1 cellular context compared by ENCODE assay signal in the genomic region with DNA sequence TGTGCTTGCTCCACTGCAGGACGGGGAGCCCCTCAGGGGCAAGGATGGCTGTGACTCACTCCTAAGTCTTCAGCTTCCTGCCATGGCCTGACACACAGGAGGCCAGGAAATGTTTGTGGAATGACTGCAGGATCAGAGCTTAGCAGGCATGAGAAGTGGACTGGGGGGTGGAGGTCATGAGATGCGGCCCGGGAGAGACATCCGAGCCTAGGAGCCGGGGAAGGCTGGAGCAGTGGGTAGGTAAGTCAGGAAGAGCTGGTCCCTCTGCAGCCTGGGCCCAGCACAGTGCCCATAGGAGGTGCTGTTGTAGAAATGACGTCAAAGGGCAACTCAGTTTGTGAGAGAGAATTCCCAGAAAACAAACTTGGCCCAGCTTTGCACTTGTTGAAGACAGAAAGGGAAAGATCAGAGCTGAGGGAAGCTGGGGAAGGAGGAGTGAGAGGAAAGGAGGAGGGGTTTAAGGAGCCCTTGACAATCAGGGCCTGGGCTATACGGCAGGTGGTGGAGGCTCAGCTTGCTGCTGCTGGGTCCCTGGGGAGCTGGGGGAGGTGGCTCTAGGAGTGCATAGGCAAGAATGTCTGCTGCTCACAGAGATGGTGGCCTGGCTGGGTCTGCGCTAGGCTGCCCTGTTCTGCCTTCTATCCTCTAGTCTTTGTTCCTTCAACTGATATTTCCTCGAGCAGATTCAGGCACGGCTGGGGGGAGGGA.
TF ChIP-seq lines count a peak whose summit lies in the region.

No MANE protein-coding gene starts in this region.

TF ChIP-seq in GM12878, 131 proteins besides CTCF, POLR2A, EP300 and RAD21 (continued from another document):
- TF ChIP-seq CREM (IDR thresholded peaks at IDR 0.05; ENCODE audit: low read depth) (peak; percentile 64), YY1 (IDR thresholded peaks at IDR 0.05; ENCODE audit: low read depth, low read length) (peak; percentile 14; the same call in 1 of the 2 replicates), YBX1 (IDR thresholded peaks at IDR 0.05) (no peak), CREB1 (IDR thresholded peaks at IDR 0.05; ENCODE audit: low read depth) (peak; percentile 73; the same call in 1 of the 2 replicates), EZH2 (IDR thresholded peaks at IDR 0.05; ENCODE audit: borderline replicate concordance, control insufficient read depth, low read depth, low read length) (no peak), CBX3 (IDR thresholded peaks at IDR 0.05; ENCODE audit: borderline replicate concordance, low read depth) (no peak), GABPA (IDR thresholded peaks at IDR 0.05; ENCODE audit: low read depth) (no peak), RCOR1 (conservative IDR thresholded peaks at IDR 0.05; ENCODE audit: low read depth, low read length) (no peak), EED (IDR thresholded peaks at IDR 0.05; ENCODE audit: low read depth) (peak; percentile 53), ZNF384 (IDR thresholded peaks at IDR 0.05; ENCODE audit: borderline replicate concordance, low read depth, low read length) (no peak), SMARCA5 (IDR thresholded peaks at IDR 0.05) (0 out of 2 replicates have a peak, but pooled peaks have one; percentile 25), SPI1 (IDR thresholded peaks at IDR 0.05; ENCODE audit: borderline replicate concordance, insufficient read depth, low read depth, low read length) (no peak), TARDBP (IDR thresholded peaks at IDR 0.05; ENCODE audit: borderline replicate concordance) (0 out of 2 replicates have a peak, but pooled peaks have one; percentile 25), ASH2L (IDR thresholded peaks at IDR 0.05; ENCODE audit: borderline replicate concordance, low read depth) (no peak), TCF12 (IDR thresholded peaks at IDR 0.05; ENCODE audit: low read depth, low read length) (peak; percentile 94), IKZF1 (conservative IDR thresholded peaks at IDR 0.05) (peak; percentile 66; the same call in 1 of the 2 replicates), BCL11A (IDR thresholded peaks at IDR 0.05; ENCODE audit: low read depth, low read length) (0 out of 2 replicates have a peak, but pooled peaks have one; percentile 4), TBL1XR1 (IDR thresholded peaks at IDR 0.05; ENCODE audit: low read depth, low read length) (no peak), HCFC1 (IDR thresholded peaks at IDR 0.05; ENCODE audit: low read length) (0 out of 2 replicates have a peak, but pooled peaks have one; percentile 11), POLR2AphosphoS5 (IDR thresholded peaks at IDR 0.05; ENCODE audit: low read length) (no peak), MEF2B (IDR thresholded peaks at IDR 0.05; ENCODE audit: partially characterized antibody, poor library complexity, severe bottlenecking) (peak; percentile 99), RELB (IDR thresholded peaks at IDR 0.05; ENCODE audit: low read depth) (0 out of 2 replicates have a peak, but pooled peaks have one; percentile 16), CHD2 (IDR thresholded peaks at IDR 0.05; ENCODE audit: borderline replicate concordance, low read depth, low read length) (peak; percentile 58; the same call in 1 of the 2 replicates), SP1 (IDR thresholded peaks at IDR 0.05; ENCODE audit: low read depth, low read length) (no peak), ESRRA (IDR thresholded peaks at IDR 0.05; ENCODE audit: low read length) (no peak), DPF2 (IDR thresholded peaks at IDR 0.05) (peak; percentile 61; the same call in 1 of the 2 replicates), TCF3 (IDR thresholded peaks at IDR 0.05; ENCODE audit: borderline replicate concordance, insufficient read depth, low read depth, low read length) (peak; percentile 76; the same call in 1 of the 2 replicates), GATAD2B (conservative IDR thresholded peaks at IDR 0.05; ENCODE audit: low read depth) (0 out of 2 replicates have a peak, but pooled peaks have one; percentile 26), BHLHE40 (IDR thresholded peaks at IDR 0.05; ENCODE audit: borderline replicate concordance in 1 of 2, low read depth in 2 of 2, low read length in 1 of 2) (peak in 1 of 2 experiments; percentile 21; a peak in 1 of 4 replicates), LARP7 (IDR thresholded peaks at IDR 0.05) (no peak), NFIC (IDR thresholded peaks at IDR 0.05; ENCODE audit: low read depth, low read length) (0 out of 2 replicates have a peak, but pooled peaks have one; percentile 9), RB1 (IDR thresholded peaks at IDR 0.05; ENCODE audit: borderline replicate concordance) (peak; percentile 33; the same call in 1 of the 2 replicates), HSF1 (IDR thresholded peaks at IDR 0.05; ENCODE audit: low read depth, low read length) (no peak), KAT2A (conservative IDR thresholded peaks at IDR 0.05; ENCODE audit: control insufficient read depth, low read depth, low read length) (no peak), ATF7 (IDR thresholded peaks at IDR 0.05; ENCODE audit: low read depth) (peak; percentile 94), POLR2AphosphoS2 (IDR thresholded peaks at IDR 0.05; ENCODE audit: low read depth, low read length) (no peak), KDM1A (IDR thresholded peaks at IDR 0.05; ENCODE audit: borderline replicate concordance) (no peak), JUNB (IDR thresholded peaks at IDR 0.05) (no peak), HDGF (IDR thresholded peaks at IDR 0.05) (peak; percentile 82), NR2F1 (conservative IDR thresholded peaks at IDR 0.05) (0 out of 2 replicates have a peak, but pooled peaks have one; percentile 23), POU2F2 (IDR thresholded peaks at IDR 0.05; ENCODE audit: borderline replicate concordance, low read depth, low read length) (no peak), MTA2 (IDR thresholded peaks at IDR 0.05; ENCODE audit: low read depth) (0 out of 2 replicates have a peak, but pooled peaks have one; percentile 22), NBN (IDR thresholded peaks at IDR 0.05) (peak; percentile 64; the same call in 1 of the 2 replicates), IKZF2 (IDR thresholded peaks at IDR 0.05) (peak; percentile 48; a peak in 3 of 4 replicates)
- TF ChIP-seq, protein P1, sequence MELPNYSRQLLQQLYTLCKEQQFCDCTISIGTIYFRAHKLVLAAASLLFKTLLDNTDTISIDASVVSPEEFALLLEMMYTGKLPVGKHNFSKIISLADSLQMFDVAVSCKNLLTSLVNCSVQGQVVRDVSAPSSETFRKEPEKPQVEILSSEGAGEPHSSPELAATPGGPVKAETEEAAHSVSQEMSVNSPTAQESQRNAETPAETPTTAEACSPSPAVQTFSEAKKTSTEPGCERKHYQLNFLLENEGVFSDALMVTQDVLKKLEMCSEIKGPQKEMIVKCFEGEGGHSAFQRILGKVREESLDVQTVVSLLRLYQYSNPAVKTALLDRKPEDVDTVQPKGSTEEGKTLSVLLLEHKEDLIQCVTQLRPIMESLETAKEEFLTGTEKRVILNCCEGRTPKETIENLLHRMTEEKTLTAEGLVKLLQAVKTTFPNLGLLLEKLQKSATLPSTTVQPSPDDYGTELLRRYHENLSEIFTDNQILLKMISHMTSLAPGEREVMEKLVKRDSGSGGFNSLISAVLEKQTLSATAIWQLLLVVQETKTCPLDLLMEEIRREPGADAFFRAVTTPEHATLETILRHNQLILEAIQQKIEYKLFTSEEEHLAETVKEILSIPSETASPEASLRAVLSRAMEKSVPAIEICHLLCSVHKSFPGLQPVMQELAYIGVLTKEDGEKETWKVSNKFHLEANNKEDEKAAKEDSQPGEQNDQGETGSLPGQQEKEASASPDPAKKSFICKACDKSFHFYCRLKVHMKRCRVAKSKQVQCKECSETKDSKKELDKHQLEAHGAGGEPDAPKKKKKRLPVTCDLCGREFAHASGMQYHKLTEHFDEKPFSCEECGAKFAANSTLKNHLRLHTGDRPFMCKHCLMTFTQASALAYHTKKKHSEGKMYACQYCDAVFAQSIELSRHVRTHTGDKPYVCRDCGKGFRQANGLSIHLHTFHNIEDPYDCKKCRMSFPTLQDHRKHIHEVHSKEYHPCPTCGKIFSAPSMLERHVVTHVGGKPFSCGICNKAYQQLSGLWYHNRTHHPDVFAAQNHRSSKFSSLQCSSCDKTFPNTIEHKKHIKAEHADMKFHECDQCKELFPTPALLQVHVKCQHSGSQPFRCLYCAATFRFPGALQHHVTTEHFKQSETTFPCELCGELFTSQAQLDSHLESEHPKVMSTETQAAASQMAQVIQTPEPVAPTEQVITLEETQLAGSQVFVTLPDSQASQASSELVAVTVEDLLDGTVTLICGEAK (IDR thresholded peaks at IDR 0.05; ENCODE audit: borderline replicate concordance) = no peak
- TF ChIP-seq, protein P2, sequence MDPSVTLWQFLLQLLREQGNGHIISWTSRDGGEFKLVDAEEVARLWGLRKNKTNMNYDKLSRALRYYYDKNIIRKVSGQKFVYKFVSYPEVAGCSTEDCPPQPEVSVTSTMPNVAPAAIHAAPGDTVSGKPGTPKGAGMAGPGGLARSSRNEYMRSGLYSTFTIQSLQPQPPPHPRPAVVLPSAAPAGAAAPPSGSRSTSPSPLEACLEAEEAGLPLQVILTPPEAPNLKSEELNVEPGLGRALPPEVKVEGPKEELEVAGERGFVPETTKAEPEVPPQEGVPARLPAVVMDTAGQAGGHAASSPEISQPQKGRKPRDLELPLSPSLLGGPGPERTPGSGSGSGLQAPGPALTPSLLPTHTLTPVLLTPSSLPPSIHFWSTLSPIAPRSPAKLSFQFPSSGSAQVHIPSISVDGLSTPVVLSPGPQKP (IDR thresholded peaks at IDR 0.05; ENCODE audit: low read depth, low read length) = no peak
- TF ChIP-seq, protein P3, sequence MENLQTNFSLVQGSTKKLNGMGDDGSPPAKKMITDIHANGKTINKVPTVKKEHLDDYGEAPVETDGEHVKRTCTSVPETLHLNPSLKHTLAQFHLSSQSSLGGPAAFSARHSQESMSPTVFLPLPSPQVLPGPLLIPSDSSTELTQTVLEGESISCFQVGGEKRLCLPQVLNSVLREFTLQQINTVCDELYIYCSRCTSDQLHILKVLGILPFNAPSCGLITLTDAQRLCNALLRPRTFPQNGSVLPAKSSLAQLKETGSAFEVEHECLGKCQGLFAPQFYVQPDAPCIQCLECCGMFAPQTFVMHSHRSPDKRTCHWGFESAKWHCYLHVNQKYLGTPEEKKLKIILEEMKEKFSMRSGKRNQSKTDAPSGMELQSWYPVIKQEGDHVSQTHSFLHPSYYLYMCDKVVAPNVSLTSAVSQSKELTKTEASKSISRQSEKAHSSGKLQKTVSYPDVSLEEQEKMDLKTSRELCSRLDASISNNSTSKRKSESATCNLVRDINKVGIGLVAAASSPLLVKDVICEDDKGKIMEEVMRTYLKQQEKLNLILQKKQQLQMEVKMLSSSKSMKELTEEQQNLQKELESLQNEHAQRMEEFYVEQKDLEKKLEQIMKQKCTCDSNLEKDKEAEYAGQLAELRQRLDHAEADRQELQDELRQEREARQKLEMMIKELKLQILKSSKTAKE (IDR thresholded peaks at IDR 0.05; ENCODE audit: low read depth, poor library complexity, severe bottlenecking) = no peak
- TF ChIP-seq, protein P4, sequence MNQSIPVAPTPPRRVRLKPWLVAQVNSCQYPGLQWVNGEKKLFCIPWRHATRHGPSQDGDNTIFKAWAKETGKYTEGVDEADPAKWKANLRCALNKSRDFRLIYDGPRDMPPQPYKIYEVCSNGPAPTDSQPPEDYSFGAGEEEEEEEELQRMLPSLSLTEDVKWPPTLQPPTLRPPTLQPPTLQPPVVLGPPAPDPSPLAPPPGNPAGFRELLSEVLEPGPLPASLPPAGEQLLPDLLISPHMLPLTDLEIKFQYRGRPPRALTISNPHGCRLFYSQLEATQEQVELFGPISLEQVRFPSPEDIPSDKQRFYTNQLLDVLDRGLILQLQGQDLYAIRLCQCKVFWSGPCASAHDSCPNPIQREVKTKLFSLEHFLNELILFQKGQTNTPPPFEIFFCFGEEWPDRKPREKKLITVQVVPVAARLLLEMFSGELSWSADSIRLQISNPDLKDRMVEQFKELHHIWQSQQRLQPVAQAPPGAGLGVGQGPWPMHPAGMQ (IDR thresholded peaks at IDR 0.05; ENCODE audit: borderline replicate concordance) = no peak
- TF ChIP-seq, protein P5, sequence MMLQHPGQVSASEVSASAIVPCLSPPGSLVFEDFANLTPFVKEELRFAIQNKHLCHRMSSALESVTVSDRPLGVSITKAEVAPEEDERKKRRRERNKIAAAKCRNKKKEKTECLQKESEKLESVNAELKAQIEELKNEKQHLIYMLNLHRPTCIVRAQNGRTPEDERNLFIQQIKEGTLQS (IDR thresholded peaks at IDR 0.05; ENCODE audit: borderline replicate concordance, extremely low read depth, low read depth, low read length) = no peak
- TF ChIP-seq, protein P6, sequence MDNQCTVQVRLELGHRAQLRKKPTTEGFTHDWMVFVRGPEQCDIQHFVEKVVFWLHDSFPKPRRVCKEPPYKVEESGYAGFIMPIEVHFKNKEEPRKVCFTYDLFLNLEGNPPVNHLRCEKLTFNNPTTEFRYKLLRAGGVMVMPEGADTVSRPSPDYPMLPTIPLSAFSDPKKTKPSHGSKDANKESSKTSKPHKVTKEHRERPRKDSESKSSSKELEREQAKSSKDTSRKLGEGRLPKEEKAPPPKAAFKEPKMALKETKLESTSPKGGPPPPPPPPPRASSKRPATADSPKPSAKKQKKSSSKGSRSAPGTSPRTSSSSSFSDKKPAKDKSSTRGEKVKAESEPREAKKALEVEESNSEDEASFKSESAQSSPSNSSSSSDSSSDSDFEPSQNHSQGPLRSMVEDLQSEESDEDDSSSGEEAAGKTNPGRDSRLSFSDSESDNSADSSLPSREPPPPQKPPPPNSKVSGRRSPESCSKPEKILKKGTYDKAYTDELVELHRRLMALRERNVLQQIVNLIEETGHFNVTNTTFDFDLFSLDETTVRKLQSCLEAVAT (IDR thresholded peaks at IDR 0.05) = 0 out of 2 replicates have a peak, but pooled peaks have one; percentile 45
TF ChIP-seq in GM12878: peak in this region for 26.
